In the genomic region with DNA sequence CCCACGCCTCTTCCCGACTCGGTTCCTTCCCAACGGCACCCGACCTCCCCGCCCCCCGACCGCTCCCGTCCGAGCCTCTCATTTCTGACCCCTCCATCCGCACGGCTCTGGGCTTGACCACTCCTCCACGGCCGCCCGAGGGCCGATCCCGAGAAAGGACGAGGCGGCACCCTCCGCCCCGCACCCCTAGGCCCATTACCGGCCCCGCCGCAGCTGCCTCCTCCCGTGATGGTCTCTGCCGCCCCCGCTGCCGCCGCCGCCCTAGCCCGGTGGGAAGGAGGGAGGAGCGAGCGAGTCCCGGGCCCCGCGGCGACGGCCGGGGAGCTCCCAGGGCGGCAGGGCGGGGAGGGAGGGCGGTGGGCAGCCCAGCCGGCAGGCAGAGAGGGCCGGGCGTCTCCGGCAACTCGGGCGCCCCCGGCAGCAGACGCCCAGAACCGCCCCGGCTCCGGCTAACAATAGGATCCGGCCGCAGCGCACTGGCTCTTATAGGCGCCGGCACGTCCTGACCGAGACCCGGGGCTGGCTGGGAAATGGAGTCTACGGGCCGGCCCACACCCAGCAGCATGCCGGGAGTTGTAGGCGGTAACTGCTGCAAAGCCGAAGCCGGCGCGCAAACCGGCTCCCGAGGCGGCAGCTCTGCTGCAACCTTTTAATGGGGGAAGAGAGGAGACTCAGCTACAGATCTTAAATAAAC, we compare ENCODE assay signal across 7 cellular contexts. TPM values are rescaled to one million over a fixed set of nuclear protein-coding genes. Genes with fewer than 3 reads are reported as not detected.
DNase-seq lines count a peak whose midpoint lies in the region; ATAC-seq, FAIRE-seq and TF ChIP-seq lines count a peak whose summit lies in the region.

A gene with protein sequence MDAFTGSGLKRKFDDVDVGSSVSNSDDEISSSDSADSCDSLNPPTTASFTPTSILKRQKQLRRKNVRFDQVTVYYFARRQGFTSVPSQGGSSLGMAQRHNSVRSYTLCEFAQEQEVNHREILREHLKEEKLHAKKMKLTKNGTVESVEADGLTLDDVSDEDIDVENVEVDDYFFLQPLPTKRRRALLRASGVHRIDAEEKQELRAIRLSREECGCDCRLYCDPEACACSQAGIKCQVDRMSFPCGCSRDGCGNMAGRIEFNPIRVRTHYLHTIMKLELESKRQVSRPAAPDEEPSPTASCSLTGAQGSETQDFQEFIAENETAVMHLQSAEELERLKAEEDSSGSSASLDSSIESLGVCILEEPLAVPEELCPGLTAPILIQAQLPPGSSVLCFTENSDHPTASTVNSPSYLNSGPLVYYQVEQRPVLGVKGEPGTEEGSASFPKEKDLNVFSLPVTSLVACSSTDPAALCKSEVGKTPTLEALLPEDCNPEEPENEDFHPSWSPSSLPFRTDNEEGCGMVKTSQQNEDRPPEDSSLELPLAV (minus strand): TSS at position 457 of the 694 bp plus-strand sequence. CDS start 7,035 bp downstream, outside the sequence.

- peak; percentile 93 for DNase-seq in NCI-H2029 (lab: John Stamatoyannopoulos, UW)
- DNase-seq in T-helper 22 cell (ENCODE audit: low read depth), result peak; percentile 92
- peak; percentile 87 for DNase-seq in astrocyte (ENCODE audit: low read depth)
- DNase-seq in hepatic stellate cell (ENCODE audit: low spot score), result peak; percentile 97
- DNase-seq in renal cortical epithelial cell (ENCODE audit: low read depth), result peak; percentile 83

- peaks cover 2% of the 10 kb centered on the region for H3K36me3 ChIP-seq in astrocyte (ENCODE audit: insufficient read depth, low read length)

- peak within 1 kb of the TSS; percentile 97 for H3K4me2 ChIP-seq in astrocyte (ENCODE audit: low read length)

- no peaks in the 10 kb centered on the region for H3K9me3 ChIP-seq in astrocyte (ENCODE audit: insufficient read depth, low read depth, low read length)

- no peak for FAIRE-seq in astrocyte (lab: Jason Lieb, UNC)

- peak within 1 kb of the TSS; percentile 88 for H3K4me3 ChIP-seq in astrocyte (ENCODE audit: insufficient read depth, low read depth, low read length)

- peaks cover 2% of the 10 kb centered on the region for H3K36me3 Mint-ChIP-seq in astrocyte (ENCODE audit: low read depth, unreplicated experiment)

- peak within 1 kb of the TSS; percentile 82 for H3K27ac ChIP-seq in astrocyte (ENCODE audit: low read depth, low read length)

- no peaks in the 10 kb centered on the region for H3K27me3 ChIP-seq in astrocyte (ENCODE audit: insufficient read depth, low read length)

- H4K20me1 ChIP-seq in astrocyte (ENCODE audit: insufficient read depth, low read length), result peaks cover 38% of the 10 kb centered on the region

- H3K4me1 Mint-ChIP-seq in astrocyte (ENCODE audit: low read depth, unreplicated experiment), result peaks cover 19% of the 10 kb centered on the region

- TF ChIP-seq CTCF in astrocyte (IDR thresholded peaks at IDR 0.05; ENCODE audit: insufficient read depth, low read depth, low read length), result no peak

- peaks cover 13% of the 10 kb centered on the region for H3K4me1 ChIP-seq in astrocyte (ENCODE audit: insufficient read depth, low read length)

- peak within 1 kb of the TSS; percentile 83 for H3K27ac Mint-ChIP-seq in astrocyte (ENCODE audit: unreplicated experiment)

- H3K27me3 Mint-ChIP-seq in astrocyte (ENCODE audit: low read depth, unreplicated experiment), result no peaks in the 10 kb centered on the region

- ATAC-seq in GM18505 (IDR thresholded peaks at IDR 0.05; ENCODE audit: unreplicated experiment), result peak; percentile 97
- ATAC-seq in HG02973 (IDR thresholded peaks at IDR 0.05; ENCODE audit: unreplicated experiment), result peak; percentile 97

- peak; percentile 100 for TF ChIP-seq POLR2A in GM18505 (IDR thresholded peaks at IDR 0.05; ENCODE audit: borderline replicate concordance, extremely low read depth, insufficient read depth, insufficient read length)

- H3K9me3 Mint-ChIP-seq in astrocyte (ENCODE audit: unreplicated experiment), result peaks cover 2% of the 10 kb centered on the region

- H2AFZ ChIP-seq in astrocyte (ENCODE audit: low read depth, low read length), result peak within 1 kb of the TSS; percentile 76

- H3K9ac ChIP-seq in astrocyte (ENCODE audit: low read length), result peak within 1 kb of the TSS; percentile 93

- H3K79me2 ChIP-seq in astrocyte (ENCODE audit: insufficient read depth, low read length), result peaks cover 45% of the 10 kb centered on the region

- H3K4me3 Mint-ChIP-seq in astrocyte (ENCODE audit: unreplicated experiment), result peak within 1 kb of the TSS; percentile 98

RNA-seq across cellular contexts. Expression of the gene that starts here (rescaled TPM):
- 57.8 and 61.6 TPM in 2 replicates for total RNA-seq in astrocyte
- 22.9 and 40.8 TPM in 2 replicates for total RNA-seq in renal cortical epithelial cell

Comparison
In these comparisons a context has a peak if more than half of its experiments do, and no peak if none do; other contexts are left out.
1. Peak in every context shown above with its lines: DNase-seq, ATAC-seq, H3K4me3 ChIP-seq and H3K27ac ChIP-seq.